ENCODE assay signal across 10 cellular contexts in genomic region chr3:152320201-152320617, GRCh38. TPM values are rescaled to one million over a fixed set of nuclear protein-coding genes. Genes with fewer than 3 reads are reported as not detected.
DNase-seq lines count a peak whose midpoint lies in the region; ATAC-seq and TF ChIP-seq lines count a peak whose summit lies in the region.
"Had no signal": no experiment of that assay in that cellular context is flagged by ENCODE, and none has a peak within 500 bp of the region (broad histone marks: within the 10 kb centered on the region; RNA-seq: fewer than 3 reads in every experiment).

No MANE protein-coding gene starts in this region.

- peaks cover 79% of the 10 kb centered on the region for H3K4me1 Mint-ChIP-seq in stimulated activated effector memory CD8-positive, alpha-beta T cell treated with anti-CD3 and anti-CD28 coated beads, Interleukin-12 subunit alpha, Interleukin-12 subunit beta, amount 100 ng/mL, for 72 hours

- peaks cover 23% of the 10 kb centered on the region; the same call in 1 of the 2 replicates for H3K36me3 ChIP-seq in SU-DHL-6 (ENCODE audit: low read length)

- no peaks in the 10 kb centered on the region for H3K9me3 Mint-ChIP-seq in stimulated activated effector memory CD8-positive, alpha-beta T cell treated with anti-CD3 and anti-CD28 coated beads, Interleukin-12 subunit alpha, Interleukin-12 subunit beta, amount 100 ng/mL, for 72 hours

- H3K9ac ChIP-seq in SU-DHL-6 (ENCODE audit: low read length): no peak overlapping the region

- no peaks in the 10 kb centered on the region for H3K9me3 ChIP-seq in SU-DHL-6 (ENCODE audit: insufficient read depth, low read length)

- peaks cover 47% of the 10 kb centered on the region for H4K20me1 ChIP-seq in SU-DHL-6 (ENCODE audit: low read depth, low read length)

- H3K4me3 Mint-ChIP-seq in stimulated activated effector memory CD8-positive, alpha-beta T cell treated with anti-CD3 and anti-CD28 coated beads, Interleukin-12 subunit alpha, Interleukin-12 subunit beta, amount 100 ng/mL, for 72 hours: no peak overlapping the region

- peak overlapping the region; percentile 40 for H3K4me2 ChIP-seq in SU-DHL-6 (ENCODE audit: low read depth, low read length, poor library complexity, severe bottlenecking)

- H3K79me2 ChIP-seq in SU-DHL-6 (ENCODE audit: insufficient read depth, low read length): peaks cover 99% of the 10 kb centered on the region

- peaks cover 47% of the 10 kb centered on the region; the same call in 1 of the 2 replicates for H3F3A ChIP-seq in SU-DHL-6 (ENCODE audit: insufficient read depth)

- peak overlapping the region; percentile 54 for H3K27ac Mint-ChIP-seq in stimulated activated effector memory CD8-positive, alpha-beta T cell treated with anti-CD3 and anti-CD28 coated beads, Interleukin-12 subunit alpha, Interleukin-12 subunit beta, amount 100 ng/mL, for 72 hours

- H3K4me3 ChIP-seq in SU-DHL-6 (ENCODE audit: insufficient read depth, low read length, poor library complexity, severe bottlenecking): no peak overlapping the region
- H3K4me3 ChIP-seq: GM12878 had no signal

- in situ Hi-C loops in GM13976 (cut with MboI; ENCODE audit: low sequenced_read_pairs, unreplicated experiment): no loop called here

- TF ChIP-seq CTCF in SU-DHL-6 (IDR thresholded peaks at IDR 0.05; ENCODE audit: insufficient read depth, low read length, poor library complexity, severe bottlenecking) (no peak), GM13976 (IDR thresholded peaks at IDR 0.05; ENCODE audit: borderline replicate concordance, control extremely low read depth, extremely low read depth, insufficient read depth, missing control alignments) (no peak)

- DNase-seq in DMS 273 (lab: John Stamatoyannopoulos, UW; ENCODE audit: unreplicated experiment): peak; percentile 53
- DNase-seq in DMS 273 treated with DMSO at 0.1 percent for 48 hours (lab: John Stamatoyannopoulos, UW): no peak
- peak; percentile 97 for DNase-seq in glomerular endothelial cell (ENCODE audit: extremely low read depth, low read depth, low spot score)
- no peak for DNase-seq in stimulated activated effector memory CD8-positive, alpha-beta T cell treated with anti-CD3 and anti-CD28 coated beads, Interleukin-12 subunit alpha, Interleukin-12 subunit beta, amount 100 ng/mL, for 72 hours (ENCODE audit: low spot score in 2 of 2)
- no peak for DNase-seq in GM13976 (ENCODE audit: low spot score)
- DNase-seq in NCI-H1694 treated with DMSO at 0.1 percent for 48 hours (lab: John Stamatoyannopoulos, UW): no peak

- H3K9me2 ChIP-seq in SU-DHL-6 (replicated peaks; ENCODE audit: insufficient read depth, low read length): no peaks in the 10 kb centered on the region

- no peak for ATAC-seq in stimulated activated effector memory CD8-positive, alpha-beta T cell treated with anti-CD3 and anti-CD28 coated beads, Interleukin-12 subunit alpha, Interleukin-12 subunit beta, amount 100 ng/mL, for 72 hours
- ATAC-seq in HG03520 (IDR thresholded peaks at IDR 0.05; ENCODE audit: unreplicated experiment): no peak
- ATAC-seq: GM12878 had no signal

- H3K36me3 Mint-ChIP-seq in stimulated activated effector memory CD8-positive, alpha-beta T cell treated with anti-CD3 and anti-CD28 coated beads, Interleukin-12 subunit alpha, Interleukin-12 subunit beta, amount 100 ng/mL, for 72 hours: peaks cover 77% of the 10 kb centered on the region

- no peak overlapping the region for H2AFZ ChIP-seq in SU-DHL-6 (ENCODE audit: low read depth, low read length, severe bottlenecking)

- no peaks in the 10 kb centered on the region for H3K27me3 ChIP-seq in SU-DHL-6 (ENCODE audit: low read length)

- peak overlapping the region; percentile 5; the same call in 1 of the 2 replicates for H3K27ac ChIP-seq in SU-DHL-6 (ENCODE audit: low read depth, low read length)
- H3K27ac ChIP-seq: 22Rv1 had no signal

RNA-seq across cellular contexts. Expression of gene MBNL1, which starts 51.5 kb away (rescaled TPM):
- total RNA-seq in glomerular endothelial cell: 261 and 262 TPM in 2 replicates

Comparison
In these comparisons a context has a peak if more than half of its experiments do, and no peak if none do; other contexts are left out.
1. DNase-seq: peak in DMS 273 (single experiment) and glomerular endothelial cell (single experiment); none in DMS 273 treated with DMSO at 0.1 percent for 48 hours (single experiment), stimulated activated effector memory CD8-positive, alpha-beta T cell treated with anti-CD3 and anti-CD28 coated beads, Interleukin-12 subunit alpha, Interleukin-12 subunit beta, amount 100 ng/mL, for 72 hours (0 of 2), GM13976 (single experiment) and NCI-H1694 treated with DMSO at 0.1 percent for 48 hours (single experiment).